ENCODE assay signal across 18 cellular contexts in the genomic region with DNA sequence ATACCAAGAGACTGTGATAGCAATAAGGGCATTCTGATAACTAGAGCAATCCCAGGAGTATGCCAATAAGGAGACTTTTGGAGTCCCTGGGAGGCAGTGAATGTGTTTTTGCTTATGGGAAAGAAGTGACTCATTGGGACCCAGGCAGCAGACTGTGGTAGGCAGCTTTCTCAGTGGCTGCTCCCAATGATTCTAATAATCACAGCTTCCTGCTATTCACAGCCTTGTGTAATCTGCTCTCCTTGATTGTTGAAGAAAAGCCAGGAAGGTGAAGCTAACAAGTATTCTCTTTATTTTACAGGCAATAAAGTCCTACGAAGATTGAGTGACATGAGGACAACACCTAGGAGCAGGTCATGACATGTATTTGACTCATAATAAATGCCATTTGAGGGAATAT.
A peak's percentile ranks its signal among the peaks of the same experiment; 100 is the strongest.
DNase-seq lines count a peak whose midpoint lies in the region; FAIRE-seq and TF ChIP-seq lines count a peak whose summit lies in the region.
"Had no signal": no experiment of that assay in that cellular context is flagged by ENCODE, and none has a peak within 500 bp of the region (broad histone marks: within the 10 kb centered on the region; RNA-seq: fewer than 3 reads in every experiment).

No MANE protein-coding gene starts in this region.

- no peak overlapping the region for H3K4me3 Mint-ChIP-seq in MCF 10A (ENCODE audit: unreplicated experiment)
- H3K4me3 Mint-ChIP-seq: IgD-negative memory B cell; memory B cell; neural progenitor cell; stimulated activated memory B cell treated with anti-CD40 and anti-IgM and Interleukin-4, amounts not matched to agents 10 μg/mL and 1 μg/mL and 100 μg/mL, for 72 hours had no signal

- H3K27ac ChIP-seq in breast epithelium (peak overlapping the region in 1 of 2 donors; percentile 17), small intestine (ENCODE audit: low read depth in 1 of 2, low read length in 1 of 2) (peak overlapping the region in 1 of 2 donors; percentile 7)
- H3K27ac ChIP-seq: neural progenitor cell, upper lobe of right lung had no signal

- H3K4me3 ChIP-seq in breast epithelium (no peak overlapping the region), adipocyte (ENCODE audit: low read length) (no peak overlapping the region), fibroblast of the aortic adventitia (ENCODE audit: low read depth, low read length) (no peak overlapping the region), small intestine (ENCODE audit: low read depth in 1 of 2, low read length in 2 of 2) (no peak overlapping the region)
- H3K4me3 ChIP-seq: neural progenitor cell, upper lobe of right lung had no signal

- no peaks in the 10 kb centered on the region for H3K4me1 ChIP-seq in breast epithelium
- no peaks in the 10 kb centered on the region for H3K4me1 ChIP-seq in adipocyte (ENCODE audit: control insufficient read depth, insufficient read depth, low read length)
- H3K4me1 ChIP-seq in small intestine (ENCODE audit: control insufficient read depth in 2 of 2, insufficient read depth in 1 of 2, low read depth in 1 of 2, low read length in 1 of 2): peaks cover 0 to 4% of the 10 kb centered on the region in 2 donors
- H3K4me1 ChIP-seq: neural progenitor cell, upper lobe of right lung had no signal

- H3K4me1 Mint-ChIP-seq in MCF 10A (ENCODE audit: insufficient read depth, unreplicated experiment): peaks cover 15% of the 10 kb centered on the region
- H3K4me1 Mint-ChIP-seq: IgD-negative memory B cell, memory B cell, neural progenitor cell had no signal

- DNase-seq in MCF 10A (ENCODE audit: unreplicated experiment) (peak; percentile 62), breast epithelium (ENCODE audit: low spot score in 2 of 2) (no peak), adipocyte (ENCODE audit: low read depth) (peak; percentile 13), fibroblast of the aortic adventitia (ENCODE audit: low read depth) (peak; percentile 35), small intestine (peak; percentile 49), NCI-H2107 (lab: John Stamatoyannopoulos, UW) (no peak), inferior parietal cortex (ENCODE audit: extremely low spot score) (no peak), foreskin melanocyte (no peak)
- DNase-seq: 8988T; activated naive CD4-positive, alpha-beta T cell treated with Interleukin-2 at 50 U/mL for 16 hours; Calu3; NCI-H1417; SW 1271; upper lobe of right lung had no signal

- no peaks in the 10 kb centered on the region for H3K27me3 Mint-ChIP-seq in MCF 10A (ENCODE audit: insufficient read depth, unreplicated experiment)
- H3K27me3 Mint-ChIP-seq: IgD-negative memory B cell; memory B cell; stimulated activated memory B cell treated with anti-CD40 and anti-IgM and Interleukin-4, amounts not matched to agents 10 μg/mL and 1 μg/mL and 100 μg/mL, for 72 hours had no signal

- no peak for TF ChIP-seq POLR2A in breast epithelium (IDR thresholded peaks at IDR 0.05)

- intact Hi-C loops in MCF 10A (cut with micrococcal nuclease): no loop called here
- intact Hi-C loops in breast epithelium (cut with DNase I; ENCODE audit: low total_unique reads): no loop called here

- no peaks in the 10 kb centered on the region for H3K36me3 ChIP-seq in breast epithelium
- H3K36me3 ChIP-seq in adipocyte (ENCODE audit: control insufficient read depth, insufficient read depth, low read length, severe bottlenecking): peaks cover 27% of the 10 kb centered on the region
- H3K36me3 ChIP-seq in small intestine (ENCODE audit: control insufficient read depth in 2 of 2, insufficient read depth in 2 of 2, low read length in 2 of 2): peaks cover 4 to 7% of the 10 kb centered on the region in 2 donors
- H3K36me3 ChIP-seq: neural progenitor cell had no signal

- TF ChIP-seq CTCF in MCF 10A (IDR thresholded peaks at IDR 0.05; ENCODE audit: unreplicated experiment) (no peak), breast epithelium (IDR thresholded peaks at IDR 0.05) (no peak), fibroblast of the aortic adventitia (IDR thresholded peaks at IDR 0.05; ENCODE audit: insufficient read depth, low read length) (no peak)

- FAIRE-seq in small intestine (lab: Jason Lieb, UNC): no peak

- POLR2A ChIA-PET in MCF 10A (lab: Yijun Ruan, JAX): interaction anchor here (1.4 kb wide), 1 partner anchor 70 kb away, joined by 3 read pairs; a partner anchor contains a TSS

- CTCF ChIA-PET in MCF 10A (lab: Yijun Ruan, JAX): interaction anchor here (0.7 kb wide), 1 partner anchor 534 kb away, joined by 3 read pairs; no protein-coding TSS in a partner anchor

- no peak overlapping the region for H3K9ac ChIP-seq in adipocyte (ENCODE audit: low read length)
- H3K9ac ChIP-seq: neural progenitor cell had no signal

- no TSS peak for BruUV-seq in MCF 10A (replicated peaks; lab: Mats Ljungman, UMichigan)

- H3K27me3 ChIP-seq in breast epithelium (no peaks in the 10 kb centered on the region), adipocyte (replicated peaks; ENCODE audit: control insufficient read depth, insufficient read depth, low read length) (no peaks in the 10 kb centered on the region), small intestine (ENCODE audit: control insufficient read depth in 2 of 2, insufficient read depth in 2 of 2, low read length in 2 of 2) (no peaks in the 10 kb centered on the region)
- H3K27me3 ChIP-seq: neural progenitor cell, upper lobe of right lung had no signal

- H3K9me3 Mint-ChIP-seq in MCF 10A (ENCODE audit: unreplicated experiment): no peaks in the 10 kb centered on the region
- H3K9me3 Mint-ChIP-seq: IgD-negative memory B cell; memory B cell; neural progenitor cell; stimulated activated memory B cell treated with anti-CD40 and anti-IgM and Interleukin-4, amounts not matched to agents 10 μg/mL and 1 μg/mL and 100 μg/mL, for 72 hours had no signal

- 15 to 71% (median 54%) methylated on average over 1 of the region's 1 CpG for WGBS in small intestine, 3 donors

- no peaks in the 10 kb centered on the region for H3K9me3 ChIP-seq in breast epithelium
- no peaks in the 10 kb centered on the region for H3K9me3 ChIP-seq in adipocyte (ENCODE audit: control insufficient read depth, low read length)
- H3K9me3 ChIP-seq in small intestine (ENCODE audit: control insufficient read depth, low read depth): no peaks in the 10 kb centered on the region
- H3K9me3 ChIP-seq: upper lobe of right lung had no signal

- peak overlapping the region; percentile 70 for H3K27ac Mint-ChIP-seq in MCF 10A (ENCODE audit: low read depth, unreplicated experiment)
- H3K27ac Mint-ChIP-seq: IgD-negative memory B cell; memory B cell; neural progenitor cell; stimulated activated memory B cell treated with anti-CD40 and anti-IgM and Interleukin-4, amounts not matched to agents 10 μg/mL and 1 μg/mL and 100 μg/mL, for 72 hours had no signal

- H3K36me3 Mint-ChIP-seq in MCF 10A (ENCODE audit: insufficient read depth, unreplicated experiment): no peaks in the 10 kb centered on the region
- H3K36me3 Mint-ChIP-seq: neural progenitor cell had no signal

Comparison
In these comparisons a context has a peak if more than half of its experiments do, and no peak if none do; other contexts are left out.
1. DNase-seq: peak in MCF 10A (single experiment), adipocyte (single experiment), fibroblast of the aortic adventitia (single experiment) and small intestine (single experiment); none in breast epithelium (0 of 2), NCI-H2107 (single experiment), inferior parietal cortex (single experiment) and foreskin melanocyte (single experiment).